8 cellular contexts compared by ENCODE assay signal in genomic region chr2:71801969-71802368, GRCh38.
DNase-seq lines count a peak whose midpoint lies in the region; ATAC-seq and TF ChIP-seq lines count a peak whose summit lies in the region.

No MANE protein-coding gene starts in this region.

- no peaks in the 10 kb centered on the region for H4K20me1 ChIP-seq in fibroblast of lung (ENCODE audit: control insufficient read depth, extremely low read depth, insufficient read depth, low read length)

- ATAC-seq in activated CD8-positive, alpha-beta T cell treated with anti-CD3 and anti-CD28 coated beads for 36 hours = no peak
- no peak for ATAC-seq in activated CD8-positive, alpha-beta T cell treated with anti-CD3 and anti-CD28 coated beads, Interleukin-2, amount 10 ng/mL, durations not matched to agents 7 days and 5 days
- ATAC-seq in GM19328 (IDR thresholded peaks at IDR 0.05; ENCODE audit: unreplicated experiment) = no peak

- no peaks in the 10 kb centered on the region for H3K36me3 Mint-ChIP-seq in activated CD8-positive, alpha-beta T cell treated with anti-CD3 and anti-CD28 coated beads for 36 hours (ENCODE audit: low read depth)
- H3K36me3 Mint-ChIP-seq in activated CD8-positive, alpha-beta T cell treated with anti-CD3 and anti-CD28 coated beads, Interleukin-2, amount 10 ng/mL, durations not matched to agents 7 days and 5 days (ENCODE audit: low read depth) = no peaks in the 10 kb centered on the region

- H3K9me3 Mint-ChIP-seq in activated CD8-positive, alpha-beta T cell treated with anti-CD3 and anti-CD28 coated beads for 36 hours = no peaks in the 10 kb centered on the region
- no peaks in the 10 kb centered on the region for H3K9me3 Mint-ChIP-seq in activated CD8-positive, alpha-beta T cell treated with anti-CD3 and anti-CD28 coated beads, Interleukin-2, amount 10 ng/mL, durations not matched to agents 7 days and 5 days (ENCODE audit: insufficient read depth)

- H3K9me3 ChIP-seq in fibroblast of lung (ENCODE audit: control insufficient read depth, insufficient read depth, low read depth, low read length) = no peaks in the 10 kb centered on the region

- H3K79me2 ChIP-seq in fibroblast of lung (ENCODE audit: control insufficient read depth, insufficient read depth, low read length) = no peaks in the 10 kb centered on the region

- peak; percentile 10 for DNase-seq in activated CD8-positive, alpha-beta T cell treated with anti-CD3 and anti-CD28 coated beads for 36 hours
- DNase-seq in activated CD8-positive, alpha-beta T cell treated with anti-CD3 and anti-CD28 coated beads, Interleukin-2, amount 10 ng/mL, durations not matched to agents 7 days and 5 days = no peak
- DNase-seq in OCI-M1 (lab: John Stamatoyannopoulos, UW) (peak; percentile 16), fibroblast of lung (ENCODE audit: low read depth in 2 of 2) (peak; percentile 42 to 50), nucleus accumbens (lab: John Stamatoyannopoulos, UW) (peak in 33 of 56 donors; percentile 6 to 77 (median 26)), germinal center (ENCODE audit: low spot score) (no peak), NCI-H510A treated with DMSO at 0.1 percent for 48 hours (lab: John Stamatoyannopoulos, UW) (no peak)

- no peak overlapping the region for H3K9ac ChIP-seq in fibroblast of lung (ENCODE audit: insufficient read depth, low read length)

- no peak overlapping the region for H3K4me2 ChIP-seq in fibroblast of lung (ENCODE audit: extremely low read depth, insufficient read depth, low read length)

- peaks cover 2% of the 10 kb centered on the region for H3K27me3 Mint-ChIP-seq in activated CD8-positive, alpha-beta T cell treated with anti-CD3 and anti-CD28 coated beads for 36 hours
- no peaks in the 10 kb centered on the region for H3K27me3 Mint-ChIP-seq in activated CD8-positive, alpha-beta T cell treated with anti-CD3 and anti-CD28 coated beads, Interleukin-2, amount 10 ng/mL, durations not matched to agents 7 days and 5 days (ENCODE audit: low read depth)

- no peak overlapping the region for H3K27ac ChIP-seq in fibroblast of lung (ENCODE audit: insufficient read depth, low read length)

- no peak overlapping the region for H2AFZ ChIP-seq in fibroblast of lung (ENCODE audit: low read length)

- intact Hi-C loops in activated CD8-positive, alpha-beta T cell treated with anti-CD3 and anti-CD28 coated beads for 36 hours (cut with micrococcal nuclease) = no loop called here

- no peaks in the 10 kb centered on the region for H3K36me3 ChIP-seq in fibroblast of lung (ENCODE audit: control insufficient read depth, insufficient read depth, low read length)

- H3K4me3 Mint-ChIP-seq in activated CD8-positive, alpha-beta T cell treated with anti-CD3 and anti-CD28 coated beads for 36 hours = no peak overlapping the region
- H3K4me3 Mint-ChIP-seq in activated CD8-positive, alpha-beta T cell treated with anti-CD3 and anti-CD28 coated beads, Interleukin-2, amount 10 ng/mL, durations not matched to agents 7 days and 5 days = no peak overlapping the region

- H3K27me3 ChIP-seq in fibroblast of lung (ENCODE audit: control insufficient read depth, insufficient read depth, low read length) = peaks cover 20% of the 10 kb centered on the region

- no peak overlapping the region for H3K27ac Mint-ChIP-seq in activated CD8-positive, alpha-beta T cell treated with anti-CD3 and anti-CD28 coated beads for 36 hours
- H3K27ac Mint-ChIP-seq in activated CD8-positive, alpha-beta T cell treated with anti-CD3 and anti-CD28 coated beads, Interleukin-2, amount 10 ng/mL, durations not matched to agents 7 days and 5 days = no peak overlapping the region

- no peaks in the 10 kb centered on the region for H3K4me1 Mint-ChIP-seq in activated CD8-positive, alpha-beta T cell treated with anti-CD3 and anti-CD28 coated beads for 36 hours (ENCODE audit: low read depth)
- no peaks in the 10 kb centered on the region for H3K4me1 Mint-ChIP-seq in activated CD8-positive, alpha-beta T cell treated with anti-CD3 and anti-CD28 coated beads, Interleukin-2, amount 10 ng/mL, durations not matched to agents 7 days and 5 days (ENCODE audit: low read depth)

- POLR2A ChIA-PET in activated CD8-positive, alpha-beta T cell treated with anti-CD3 and anti-CD28 coated beads for 36 hours (lab: Charles Lee) = no interaction called here
- POLR2A ChIA-PET in activated CD8-positive, alpha-beta T cell treated with anti-CD3 and anti-CD28 coated beads, Interleukin-2, amount 10 ng/mL, durations not matched to agents 7 days and 5 days (lab: Charles Lee) = no interaction called here

- TF ChIP-seq CTCF in activated CD8-positive, alpha-beta T cell treated with anti-CD3 and anti-CD28 coated beads for 36 hours (IDR thresholded peaks at IDR 0.05) = no peak
- TF ChIP-seq CTCF in fibroblast of lung (conservative IDR thresholded peaks at IDR 0.05 in 1 of 2, IDR thresholded peaks at IDR 0.05 in 1 of 2; ENCODE audit: low read depth in 1 of 2, low read length in 2 of 2) = peak; percentile 56 to 60

- H3K4me3 ChIP-seq in fibroblast of lung (replicated peaks in 1 of 4; ENCODE audit: control extremely low read depth in 1 of 4, insufficient read depth in 1 of 4, low read depth in 3 of 4, low read length in 4 of 4) = no peak overlapping the region

- CTCF ChIA-PET in activated CD8-positive, alpha-beta T cell treated with anti-CD3 and anti-CD28 coated beads for 36 hours (lab: Charles Lee) = interaction anchor here (1.0 kb wide), 1 partner anchor 346 kb away, joined by 3 read pairs; no protein-coding TSS in a partner anchor
- CTCF ChIA-PET in activated CD8-positive, alpha-beta T cell treated with anti-CD3 and anti-CD28 coated beads, Interleukin-2, amount 10 ng/mL, durations not matched to agents 7 days and 5 days (lab: Charles Lee) = no interaction called here

- no peaks in the 10 kb centered on the region for H3K4me1 ChIP-seq in fibroblast of lung (ENCODE audit: control insufficient read depth, extremely low read depth, insufficient read depth, low read length)

Comparison
In these comparisons a context has a peak if more than half of its experiments do, and no peak if none do; other contexts are left out.
1. DNase-seq: peak in activated CD8-positive, alpha-beta T cell treated with anti-CD3 and anti-CD28 coated beads for 36 hours (single experiment), OCI-M1 (single experiment), fibroblast of lung (2 of 2) and nucleus accumbens (33 of 56); none in activated CD8-positive, alpha-beta T cell treated with anti-CD3 and anti-CD28 coated beads, Interleukin-2, amount 10 ng/mL, durations not matched to agents 7 days and 5 days (single experiment), germinal center (single experiment) and NCI-H510A treated with DMSO at 0.1 percent for 48 hours (single experiment).